26 cellular contexts compared by ENCODE assay signal in the genomic region with DNA sequence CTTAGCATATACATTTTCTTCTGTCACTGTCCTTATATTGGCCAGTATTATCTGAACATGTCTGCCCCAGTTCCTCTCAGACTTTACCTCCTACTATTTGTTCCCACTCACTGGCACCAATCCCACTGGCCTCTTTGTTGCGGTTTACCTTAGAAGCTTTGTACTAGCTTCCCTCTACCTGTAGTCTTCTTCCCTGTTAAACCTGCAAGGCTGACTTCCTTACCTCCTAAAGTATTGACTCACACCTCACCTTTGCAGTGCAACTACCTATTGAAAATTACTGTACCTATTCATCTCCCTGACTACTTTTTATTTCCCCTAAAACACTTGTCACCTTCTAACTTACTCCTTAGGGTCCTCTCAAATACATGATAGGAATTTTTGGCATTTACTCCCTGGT.
DNase-seq lines count a peak whose midpoint lies in the region; ATAC-seq, FAIRE-seq and TF ChIP-seq lines count a peak whose summit lies in the region.
"Had no signal": no experiment of that assay in that cellular context is flagged by ENCODE, and none has a peak within 500 bp of the region (broad histone marks: within the 10 kb centered on the region; RNA-seq: fewer than 3 reads in every experiment).

No MANE protein-coding gene starts in this region.

- POLR2A ChIA-PET in CD4-positive, alpha-beta memory T cell (lab: Charles Lee; ENCODE audit: partially characterized antibody): no interaction called here

- peaks cover 19% of the 10 kb centered on the region for H3K4me1 Mint-ChIP-seq in GM23338
- H3K4me1 Mint-ChIP-seq in stimulated activated naive CD8-positive, alpha-beta T cell treated with anti-CD3 and anti-CD28 coated beads, Interleukin-15, amount 100 ng/mL, for 72 hours: no peaks in the 10 kb centered on the region
- H3K4me1 Mint-ChIP-seq in CD4-positive, alpha-beta memory T cell: no peaks in the 10 kb centered on the region
- H3K4me1 Mint-ChIP-seq: CD14-positive monocyte had no signal

- no peaks in the 10 kb centered on the region for H3K36me3 ChIP-seq in GM23338 (ENCODE audit: insufficient read depth)
- H3K36me3 ChIP-seq in bronchial epithelial cell (ENCODE audit: control insufficient read depth, insufficient read depth, low read length): no peaks in the 10 kb centered on the region
- H3K36me3 ChIP-seq in CD4-positive, alpha-beta memory T cell (ENCODE audit: insufficient read depth, low read length): no peaks in the 10 kb centered on the region
- H3K36me3 ChIP-seq: BE2C; BLaER1 treated with 17β-estradiol and CSF1 and Interleukin-3, amounts not matched to agents 10 nM and 100 nM; HAP-1 had no signal

- peaks cover 14% of the 10 kb centered on the region; the same call in 1 of the 2 replicates for H3K4me1 ChIP-seq in GM23338 (ENCODE audit: insufficient read depth)
- no peaks in the 10 kb centered on the region for H3K4me1 ChIP-seq in foreskin keratinocyte
- no peaks in the 10 kb centered on the region for H3K4me1 ChIP-seq in CD4-positive, alpha-beta memory T cell (ENCODE audit: insufficient read depth, low read length)
- H3K4me1 ChIP-seq: BE2C had no signal

- H3K27ac ChIP-seq in GM23338 (ENCODE audit: low read depth): no peak overlapping the region
- no peak overlapping the region for H3K27ac ChIP-seq in foreskin keratinocyte
- no peak overlapping the region for H3K27ac ChIP-seq in CD4-positive, alpha-beta memory T cell (ENCODE audit: low read depth, low read length)
- H3K27ac ChIP-seq: A549; BLaER1 treated with 17β-estradiol and CSF1 and Interleukin-3, amounts not matched to agents 10 nM and 100 nM; GM23248 had no signal

- CTCF ChIA-PET in CD4-positive, alpha-beta memory T cell (lab: Charles Lee; ENCODE audit: partially characterized antibody): no interaction called here

- no peak overlapping the region for H3K4me3 ChIP-seq in GM23338
- no peak overlapping the region for H3K4me3 ChIP-seq in bronchial epithelial cell (ENCODE audit: low read depth, low read length)
- no peak overlapping the region for H3K4me3 ChIP-seq in CD4-positive, alpha-beta memory T cell (ENCODE audit: low read length in 2 of 2)
- H3K4me3 ChIP-seq: A549; BLaER1 treated with 17β-estradiol and CSF1 and Interleukin-3, amounts not matched to agents 10 nM and 100 nM; GM23248; HAP-1 had no signal

- no peaks in the 10 kb centered on the region for H3F3A ChIP-seq in GM23338 (replicated peaks; ENCODE audit: low read depth)

- H4K20me1 ChIP-seq in GM23338 (replicated peaks; ENCODE audit: insufficient read depth): peaks cover 6% of the 10 kb centered on the region; the same call in 1 of the 2 replicates

- peaks cover 33% of the 10 kb centered on the region for H3K79me2 ChIP-seq in GM23338 (replicated peaks; ENCODE audit: insufficient read depth)

- H3K4me3 Mint-ChIP-seq in GM23338: no peak overlapping the region
- no peak overlapping the region for H3K4me3 Mint-ChIP-seq in stimulated activated naive CD8-positive, alpha-beta T cell treated with anti-CD3 and anti-CD28 coated beads, Interleukin-15, amount 100 ng/mL, for 72 hours
- H3K4me3 Mint-ChIP-seq in CD4-positive, alpha-beta memory T cell: no peak overlapping the region
- H3K4me3 Mint-ChIP-seq: CD14-positive monocyte; CD4-positive, alpha-beta T cell; HFFc6 had no signal

- TF ChIP-seq CTCF in GM23338 (conservative IDR thresholded peaks at IDR 0.05; ENCODE audit: low read depth in 2 of 2) (no peak), bronchial epithelial cell (IDR thresholded peaks at IDR 0.05; ENCODE audit: insufficient read depth, low read length, severe bottlenecking) (no peak), foreskin keratinocyte (conservative IDR thresholded peaks at IDR 0.05) (no peak)

- no peak overlapping the region for H3K27ac Mint-ChIP-seq in GM23338
- H3K27ac Mint-ChIP-seq in stimulated activated naive CD8-positive, alpha-beta T cell treated with anti-CD3 and anti-CD28 coated beads, Interleukin-15, amount 100 ng/mL, for 72 hours: no peak overlapping the region
- H3K27ac Mint-ChIP-seq in CD4-positive, alpha-beta memory T cell: no peak overlapping the region
- H3K27ac Mint-ChIP-seq: CD14-positive monocyte; CD4-positive, alpha-beta T cell; HFFc6 had no signal

- intact Hi-C loops in CD4-positive, alpha-beta memory T cell (cut with micrococcal nuclease): no loop called here

- no peaks in the 10 kb centered on the region for H3K27me3 Mint-ChIP-seq in GM23338 (ENCODE audit: insufficient read depth, low read depth, poor library complexity)
- H3K27me3 Mint-ChIP-seq in stimulated activated naive CD8-positive, alpha-beta T cell treated with anti-CD3 and anti-CD28 coated beads, Interleukin-15, amount 100 ng/mL, for 72 hours: peaks cover 11% of the 10 kb centered on the region
- no peaks in the 10 kb centered on the region for H3K27me3 Mint-ChIP-seq in CD4-positive, alpha-beta memory T cell

- no peak overlapping the region for H3K4me2 ChIP-seq in GM23338
- H3K4me2 ChIP-seq: A549; BLaER1 treated with 17β-estradiol and CSF1 and Interleukin-3, amounts not matched to agents 10 nM and 100 nM had no signal

- ATAC-seq in GM23338 (peak; percentile 40; the same call in 2 of the 3 replicates), foreskin keratinocyte (peak; percentile 45)
- no peak for ATAC-seq in stimulated activated naive CD8-positive, alpha-beta T cell treated with anti-CD3 and anti-CD28 coated beads, Interleukin-15, amount 100 ng/mL, for 72 hours
- ATAC-seq: A549 had no signal

- H3K9me3 Mint-ChIP-seq in GM23338: no peaks in the 10 kb centered on the region
- no peaks in the 10 kb centered on the region for H3K9me3 Mint-ChIP-seq in stimulated activated naive CD8-positive, alpha-beta T cell treated with anti-CD3 and anti-CD28 coated beads, Interleukin-15, amount 100 ng/mL, for 72 hours
- H3K9me3 Mint-ChIP-seq in CD4-positive, alpha-beta memory T cell: peaks cover 0 to 5% (median 0%) of the 10 kb centered on the region in 8 donors
- H3K9me3 Mint-ChIP-seq: CD14-positive monocyte; CD4-positive, alpha-beta T cell; HFFc6 had no signal

- DNase-seq in GM23338 (ENCODE audit: low spot score) (no peak), NCI-H69 (lab: John Stamatoyannopoulos, UW) (peak; percentile 27), bronchial epithelial cell (ENCODE audit: low read depth) (peak; percentile 44), foreskin keratinocyte (peak in 1 of 2 donors; percentile 30), NCI-H146 (lab: John Stamatoyannopoulos, UW) (no peak), SKM-1 (lab: John Stamatoyannopoulos, UW; ENCODE audit: unreplicated experiment) (no peak)
- DNase-seq in stimulated activated naive CD8-positive, alpha-beta T cell treated with anti-CD3 and anti-CD28 coated beads, Interleukin-15, amount 100 ng/mL, for 72 hours: no peak
- DNase-seq in CD4-positive, alpha-beta memory T cell: no peak
- DNase-seq: 8988T; ACHN; AML-193; BE2C; Calu3; CD4-positive, alpha-beta T cell; COR-L47; DMS53; DMS79 treated with DMSO at 0.1 percent for 48 hours; GF-D8; GM23248; HFFc6 had no signal

- H3K36me3 Mint-ChIP-seq in GM23338 (ENCODE audit: low read depth): no peaks in the 10 kb centered on the region
- no peaks in the 10 kb centered on the region for H3K36me3 Mint-ChIP-seq in CD4-positive, alpha-beta memory T cell
- H3K36me3 Mint-ChIP-seq: CD14-positive monocyte had no signal

- H3K9me2 ChIP-seq in GM23338 (ENCODE audit: insufficient read depth): no peaks in the 10 kb centered on the region

- no peak for FAIRE-seq in bronchial epithelial cell (lab: Jason Lieb, UNC)
- FAIRE-seq: A549, GM12891, GM18507 had no signal

- H3K9me3 ChIP-seq in CD4-positive, alpha-beta memory T cell (ENCODE audit: control insufficient read depth in 1 of 2, low read length in 2 of 2): no peaks in the 10 kb centered on the region
- H3K9me3 ChIP-seq: A549; BE2C; BLaER1 treated with 17β-estradiol and CSF1 and Interleukin-3, amounts not matched to agents 10 nM and 100 nM; HAP-1 had no signal

- H3K27me3 ChIP-seq in GM23338 (ENCODE audit: insufficient read depth): no peaks in the 10 kb centered on the region
- no peaks in the 10 kb centered on the region for H3K27me3 ChIP-seq in bronchial epithelial cell (ENCODE audit: control insufficient read depth, insufficient read depth, low read length)
- H3K27me3 ChIP-seq in foreskin keratinocyte: no peaks in the 10 kb centered on the region
- H3K27me3 ChIP-seq in CD4-positive, alpha-beta memory T cell (ENCODE audit: insufficient read depth, low read length): no peaks in the 10 kb centered on the region
- H3K27me3 ChIP-seq: BE2C; BLaER1 treated with 17β-estradiol and CSF1 and Interleukin-3, amounts not matched to agents 10 nM and 100 nM had no signal

- H2AFZ ChIP-seq in GM23338: no peak overlapping the region
- H2AFZ ChIP-seq: GM23248 had no signal

TF ChIP-seq in GM23338, 12 proteins besides CTCF, POLR2A, EP300 and RAD21 (continues in another document):
- TF ChIP-seq NANOG (IDR thresholded peaks at IDR 0.05; ENCODE audit: borderline replicate concordance): no peak
- no peak for TF ChIP-seq POLR2AphosphoS5 (IDR thresholded peaks at IDR 0.05; ENCODE audit: low read depth)
- no peak for TF ChIP-seq ZNF331 (CRISPR knock-in tag; IDR thresholded peaks at IDR 0.05; ENCODE audit: low read depth)
- no peak for TF ChIP-seq ZNF114 (CRISPR knock-in tag; IDR thresholded peaks at IDR 0.05)
- TF ChIP-seq, protein P1, sequence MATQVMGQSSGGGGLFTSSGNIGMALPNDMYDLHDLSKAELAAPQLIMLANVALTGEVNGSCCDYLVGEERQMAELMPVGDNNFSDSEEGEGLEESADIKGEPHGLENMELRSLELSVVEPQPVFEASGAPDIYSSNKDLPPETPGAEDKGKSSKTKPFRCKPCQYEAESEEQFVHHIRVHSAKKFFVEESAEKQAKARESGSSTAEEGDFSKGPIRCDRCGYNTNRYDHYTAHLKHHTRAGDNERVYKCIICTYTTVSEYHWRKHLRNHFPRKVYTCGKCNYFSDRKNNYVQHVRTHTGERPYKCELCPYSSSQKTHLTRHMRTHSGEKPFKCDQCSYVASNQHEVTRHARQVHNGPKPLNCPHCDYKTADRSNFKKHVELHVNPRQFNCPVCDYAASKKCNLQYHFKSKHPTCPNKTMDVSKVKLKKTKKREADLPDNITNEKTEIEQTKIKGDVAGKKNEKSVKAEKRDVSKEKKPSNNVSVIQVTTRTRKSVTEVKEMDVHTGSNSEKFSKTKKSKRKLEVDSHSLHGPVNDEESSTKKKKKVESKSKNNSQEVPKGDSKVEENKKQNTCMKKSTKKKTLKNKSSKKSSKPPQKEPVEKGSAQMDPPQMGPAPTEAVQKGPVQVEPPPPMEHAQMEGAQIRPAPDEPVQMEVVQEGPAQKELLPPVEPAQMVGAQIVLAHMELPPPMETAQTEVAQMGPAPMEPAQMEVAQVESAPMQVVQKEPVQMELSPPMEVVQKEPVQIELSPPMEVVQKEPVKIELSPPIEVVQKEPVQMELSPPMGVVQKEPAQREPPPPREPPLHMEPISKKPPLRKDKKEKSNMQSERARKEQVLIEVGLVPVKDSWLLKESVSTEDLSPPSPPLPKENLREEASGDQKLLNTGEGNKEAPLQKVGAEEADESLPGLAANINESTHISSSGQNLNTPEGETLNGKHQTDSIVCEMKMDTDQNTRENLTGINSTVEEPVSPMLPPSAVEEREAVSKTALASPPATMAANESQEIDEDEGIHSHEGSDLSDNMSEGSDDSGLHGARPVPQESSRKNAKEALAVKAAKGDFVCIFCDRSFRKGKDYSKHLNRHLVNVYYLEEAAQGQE (IDR thresholded peaks at IDR 0.05; ENCODE audit: unreplicated experiment): no peak

Comparison
In these comparisons a context has a peak if more than half of its experiments do, and no peak if none do; other contexts are left out.
1. DNase-seq: peak in NCI-H69 (single experiment) and bronchial epithelial cell (single experiment); none in GM23338 (single experiment), NCI-H146 (single experiment), stimulated activated naive CD8-positive, alpha-beta T cell treated with anti-CD3 and anti-CD28 coated beads, Interleukin-15, amount 100 ng/mL, for 72 hours (0 of 2), SKM-1 (single experiment) and CD4-positive, alpha-beta memory T cell (0 of 5).